13 cellular contexts compared by ENCODE assay signal in genomic region chr7:154698726-154699291, GRCh38.
DNase-seq lines count a peak whose midpoint lies in the region; FAIRE-seq and TF ChIP-seq lines count a peak whose summit lies in the region.
"Had no signal": no experiment of that assay in that cellular context is flagged by ENCODE, and none has a peak within 500 bp of the region (broad histone marks: within the 10 kb centered on the region; RNA-seq: fewer than 3 reads in every experiment).

No MANE protein-coding gene starts in this region.

- H3K27me3 ChIP-seq in GM06990 (replicated peaks; ENCODE audit: control insufficient read depth, insufficient read depth, low read length) (no peaks in the 10 kb centered on the region), astrocyte (ENCODE audit: insufficient read depth, low read length) (no peaks in the 10 kb centered on the region), mesendoderm (ENCODE audit: insufficient read depth, low read length, poor library complexity) (no peaks in the 10 kb centered on the region), tibial nerve (no peaks in the 10 kb centered on the region)

- H3K18ac ChIP-seq in mesendoderm (ENCODE audit: low read length): no peak overlapping the region

- no peak for TF ChIP-seq POLR2A in tibial nerve (IDR thresholded peaks at IDR 0.05)

- H2BK15ac ChIP-seq in mesendoderm (replicated peaks; ENCODE audit: low read depth): no peak overlapping the region

- no peaks in the 10 kb centered on the region for H3K9me3 ChIP-seq in astrocyte (ENCODE audit: insufficient read depth, low read depth, low read length)
- peaks cover 0 to 29% (median 0%) of the 10 kb centered on the region in 4 donors for H3K9me3 ChIP-seq in tibial nerve

- no peak overlapping the region for H4K8ac ChIP-seq in mesendoderm (ENCODE audit: low read depth, low read length)

- H3K4me1 Mint-ChIP-seq in astrocyte (ENCODE audit: low read depth, unreplicated experiment): peaks cover 6% of the 10 kb centered on the region

- H3K56ac ChIP-seq in mesendoderm (ENCODE audit: low read length): no peak overlapping the region

- H3K36me3 Mint-ChIP-seq in astrocyte (ENCODE audit: low read depth, unreplicated experiment): no peaks in the 10 kb centered on the region

- no peaks in the 10 kb centered on the region for H3K36me3 ChIP-seq in GM06990 (ENCODE audit: control insufficient read depth, insufficient read depth, low read length)
- H3K36me3 ChIP-seq in astrocyte (ENCODE audit: insufficient read depth, low read length): no peaks in the 10 kb centered on the region
- H3K36me3 ChIP-seq in mesendoderm (ENCODE audit: control insufficient read depth, insufficient read depth, low read length): no peaks in the 10 kb centered on the region
- H3K36me3 ChIP-seq in tibial nerve: no peaks in the 10 kb centered on the region

- H3K4me2 ChIP-seq in astrocyte (ENCODE audit: low read length): peak overlapping the region; percentile 52
- H3K4me2 ChIP-seq in mesendoderm (ENCODE audit: low read length): no peak overlapping the region

- no peak overlapping the region for H3K4ac ChIP-seq in mesendoderm (ENCODE audit: low read depth, low read length)

- H4K20me1 ChIP-seq in astrocyte (ENCODE audit: insufficient read depth, low read length): no peaks in the 10 kb centered on the region

- H3K4me3 ChIP-seq in GM06990 (replicated peaks; ENCODE audit: low read depth, low read length): no peak overlapping the region
- H3K4me3 ChIP-seq in astrocyte (ENCODE audit: insufficient read depth, low read depth, low read length): no peak overlapping the region
- no peak overlapping the region for H3K4me3 ChIP-seq in mesendoderm (ENCODE audit: low read length)
- H3K4me3 ChIP-seq in tibial nerve: no peak overlapping the region
- H3K4me3 ChIP-seq: coronary artery had no signal

- no CpG with 5 or more reads among the region's 13 CpGs for WGBS in mesendoderm (ENCODE audit: extremely low coverage, insufficient coverage, low lambda C conversion rate)
- 56 to 62% methylated on average over 13 of the region's 13 CpGs for WGBS in tibial nerve, 2 donors

- H3K79me2 ChIP-seq in astrocyte (ENCODE audit: insufficient read depth, low read length): no peaks in the 10 kb centered on the region
- H3K79me2 ChIP-seq in mesendoderm (ENCODE audit: control insufficient read depth, insufficient read depth, low read length): no peaks in the 10 kb centered on the region

- no peak overlapping the region for H4K5ac ChIP-seq in mesendoderm (ENCODE audit: low read length)

- DNase-seq in GM06990 (ENCODE audit: extremely low read depth, insufficient read length) (no peak), HT1080 (ENCODE audit: low read depth) (peak; percentile 17), astrocyte (ENCODE audit: low read depth) (no peak), mesendoderm (peak; percentile 88), superior temporal gyrus (ENCODE audit: extremely low spot score) (no peak), dedifferentiated amniotic fluid mesenchymal stem cell (ENCODE audit: extremely low spot score) (no peak), COR-L47 (lab: John Stamatoyannopoulos, UW) (no peak), tibial nerve (ENCODE audit: low spot score in 2 of 2) (no peak)
- DNase-seq: activated effector memory CD4-positive, alpha-beta T cell treated with anti-CD3 and anti-CD28 coated beads, Interleukin-2, amount 50 U/mL, for 16 hours; glutamatergic neuron; NCI-H510A treated with DMSO at 0.1 percent for 48 hours; stimulated activated naive CD4-positive, alpha-beta T cell treated with Interleukin-2 at 50 U/mL for 16 hours had no signal

- H3K4me1 ChIP-seq in astrocyte (ENCODE audit: insufficient read depth, low read length) (peaks cover 11% of the 10 kb centered on the region), mesendoderm (ENCODE audit: control insufficient read depth, low read depth, low read length) (no peaks in the 10 kb centered on the region), tibial nerve (no peaks in the 10 kb centered on the region)

- H3K79me1 ChIP-seq in mesendoderm (ENCODE audit: low read length): no peaks in the 10 kb centered on the region

- TF ChIP-seq CTCF in GM06990 (IDR thresholded peaks at IDR 0.05; ENCODE audit: insufficient read depth, low read length, poor library complexity, severe bottlenecking) (peak; percentile 60), astrocyte (IDR thresholded peaks at IDR 0.05; ENCODE audit: insufficient read depth, low read depth, low read length) (peak; percentile 20), tibial nerve (IDR thresholded peaks at IDR 0.05) (no peak)

- peaks cover 3% of the 10 kb centered on the region for H3K9me3 Mint-ChIP-seq in astrocyte (ENCODE audit: unreplicated experiment)

- peak overlapping the region; percentile 71 for H3K27ac Mint-ChIP-seq in astrocyte (ENCODE audit: unreplicated experiment)

- H2AK5ac ChIP-seq in mesendoderm (ENCODE audit: low read length): no peak overlapping the region

- no peak overlapping the region for H3K9ac ChIP-seq in astrocyte (ENCODE audit: low read length)
- no peak overlapping the region for H3K9ac ChIP-seq in mesendoderm (ENCODE audit: low read length)

- H3K27ac ChIP-seq in astrocyte (ENCODE audit: low read depth, low read length) (peak overlapping the region; percentile 38), mesendoderm (ENCODE audit: low read depth, low read length) (no peak overlapping the region), tibial nerve (no peak overlapping the region)
- H3K27ac ChIP-seq: coronary artery had no signal

- FAIRE-seq in astrocyte (lab: Jason Lieb, UNC): no peak

- peaks cover 3% of the 10 kb centered on the region for H3K27me3 Mint-ChIP-seq in astrocyte (ENCODE audit: low read depth, unreplicated experiment)

- no peak overlapping the region for H2BK120ac ChIP-seq in mesendoderm (ENCODE audit: low read depth, low read length)

- no peak overlapping the region for H2BK5ac ChIP-seq in mesendoderm (ENCODE audit: low read length)

- H3K23ac ChIP-seq in mesendoderm (ENCODE audit: low read length): no peak overlapping the region

- H2AFZ ChIP-seq in astrocyte (ENCODE audit: low read depth, low read length): peak overlapping the region; percentile 52

- H3K4me3 Mint-ChIP-seq in astrocyte (ENCODE audit: unreplicated experiment): no peak overlapping the region

- no peak for TF ChIP-seq EP300 in tibial nerve (IDR thresholded peaks at IDR 0.05)

Comparison
In these comparisons a context has a peak if more than half of its experiments do, and no peak if none do; other contexts are left out.
1. DNase-seq: peak in HT1080 (single experiment) and mesendoderm (single experiment); none in GM06990 (single experiment), astrocyte (single experiment), superior temporal gyrus (single experiment), dedifferentiated amniotic fluid mesenchymal stem cell (single experiment), COR-L47 (single experiment) and tibial nerve (0 of 2).
2. CTCF ChIP-seq: peak in GM06990 (single experiment) and astrocyte (single experiment); none in tibial nerve (0 of 5).